ENCODE assay signal across 19 cellular contexts in genomic region chr11:19767691-19768151, GRCh38. TPM values are rescaled to one million over a fixed set of nuclear protein-coding genes. Genes with fewer than 3 reads are reported as not detected.
DNase-seq lines count a peak whose midpoint lies in the region; TF ChIP-seq lines count a peak whose summit lies in the region.
"Had no signal": no experiment of that assay in that cellular context is flagged by ENCODE, and none has a peak within 500 bp of the region (broad histone marks: within the 10 kb centered on the region; RNA-seq: fewer than 3 reads in every experiment).

No MANE protein-coding gene starts in this region.

- no peaks in the 10 kb centered on the region for H3K9me2 ChIP-seq in Karpas-422 (replicated peaks; ENCODE audit: insufficient read depth, low read length)

- H3K27ac ChIP-seq in neural progenitor cell (no peak overlapping the region), Karpas-422 (ENCODE audit: low read length) (no peak overlapping the region)
- H3K27ac ChIP-seq: 22Rv1, KMS-11, SK-N-MC had no signal

- H3K4me2 ChIP-seq in neural progenitor cell (no peak overlapping the region), Karpas-422 (ENCODE audit: low read depth, low read length, poor library complexity, severe bottlenecking) (no peak overlapping the region)
- H3K4me2 ChIP-seq: KMS-11 had no signal

- no peak for TF ChIP-seq CTCF in neural progenitor cell (IDR thresholded peaks at IDR 0.05)

- peaks cover 2% of the 10 kb centered on the region for H3K27me3 Mint-ChIP-seq in neural progenitor cell (ENCODE audit: insufficient read depth, low read depth)
- H3K27me3 Mint-ChIP-seq in activated CD4-positive, alpha-beta T cell treated with anti-CD3 and anti-CD28 coated beads, Interleukin-2, amount 10 ng/mL, durations not matched to agents 24 days and 14 days, result peaks cover 23% of the 10 kb centered on the region

- H3K9me3 ChIP-seq in neural progenitor cell (ENCODE audit: low read depth), result no peaks in the 10 kb centered on the region
- no peaks in the 10 kb centered on the region for H3K9me3 ChIP-seq in Karpas-422 (ENCODE audit: low read length)

- H4K20me1 ChIP-seq in neural progenitor cell (ENCODE audit: low read depth) (no peaks in the 10 kb centered on the region), Karpas-422 (ENCODE audit: insufficient read depth, low read depth, low read length) (no peaks in the 10 kb centered on the region)

- H3K4me3 ChIP-seq in neural progenitor cell, result no peak overlapping the region
- no peak overlapping the region for H3K4me3 ChIP-seq in Karpas-422 (ENCODE audit: low read length)
- H3K4me3 ChIP-seq: SK-N-MC had no signal

- peaks cover 26% of the 10 kb centered on the region for H3F3A ChIP-seq in neural progenitor cell (ENCODE audit: low read depth)

- H3K9me3 Mint-ChIP-seq in neural progenitor cell, result no peaks in the 10 kb centered on the region
- no peaks in the 10 kb centered on the region for H3K9me3 Mint-ChIP-seq in activated CD4-positive, alpha-beta T cell treated with anti-CD3 and anti-CD28 coated beads, Interleukin-2, amount 10 ng/mL, durations not matched to agents 24 days and 14 days
- H3K9me3 Mint-ChIP-seq: CD8-positive, alpha-beta T cell had no signal

- H3K27ac Mint-ChIP-seq in neural progenitor cell, result peak overlapping the region; percentile 43
- no peak overlapping the region for H3K27ac Mint-ChIP-seq in activated CD4-positive, alpha-beta T cell treated with anti-CD3 and anti-CD28 coated beads, Interleukin-2, amount 10 ng/mL, durations not matched to agents 24 days and 14 days
- H3K27ac Mint-ChIP-seq: CD8-positive, alpha-beta T cell had no signal

- no peak overlapping the region for H2AFZ ChIP-seq in neural progenitor cell (replicated peaks)
- no peak overlapping the region for H2AFZ ChIP-seq in Karpas-422 (ENCODE audit: low read length)

- H3K27me3 ChIP-seq in neural progenitor cell, result no peaks in the 10 kb centered on the region
- no peaks in the 10 kb centered on the region for H3K27me3 ChIP-seq in Karpas-422 (ENCODE audit: low read length)

- H3K36me3 ChIP-seq in neural progenitor cell (no peaks in the 10 kb centered on the region), Karpas-422 (ENCODE audit: insufficient read depth, low read length) (no peaks in the 10 kb centered on the region)

- peaks cover 43% of the 10 kb centered on the region for H3K4me1 Mint-ChIP-seq in neural progenitor cell
- H3K4me1 Mint-ChIP-seq in activated CD4-positive, alpha-beta T cell treated with anti-CD3 and anti-CD28 coated beads, Interleukin-2, amount 10 ng/mL, durations not matched to agents 24 days and 14 days, result no peaks in the 10 kb centered on the region

- intact Hi-C loops in activated CD4-positive, alpha-beta T cell treated with anti-CD3 and anti-CD28 coated beads, Interleukin-2, amount 10 ng/mL, durations not matched to agents 24 days and 14 days (cut with micrococcal nuclease), result no loop called here

- H3K4me3 Mint-ChIP-seq in neural progenitor cell, result no peak overlapping the region
- no peak overlapping the region for H3K4me3 Mint-ChIP-seq in activated CD4-positive, alpha-beta T cell treated with anti-CD3 and anti-CD28 coated beads, Interleukin-2, amount 10 ng/mL, durations not matched to agents 24 days and 14 days
- H3K4me3 Mint-ChIP-seq: CD8-positive, alpha-beta T cell had no signal

- H3K4me1 ChIP-seq in neural progenitor cell (peaks cover 52% of the 10 kb centered on the region), Karpas-422 (ENCODE audit: low read length) (no peaks in the 10 kb centered on the region)

- H3K9ac ChIP-seq in neural progenitor cell (no peak overlapping the region), Karpas-422 (ENCODE audit: low read length) (no peak overlapping the region)
- H3K9ac ChIP-seq: KMS-11 had no signal

- in situ Hi-C loops in SK-MEL-5 (cut with HindIII; ENCODE audit: low pct_unique_long_range_greater_than_20kb, low sequenced_read_pairs), result no loop called here

- DNase-seq in NCI-H2029 (lab: John Stamatoyannopoulos, UW) (peak; percentile 17), NCI-H2029 treated with DMSO at 0.1 percent for 48 hours (lab: John Stamatoyannopoulos, UW) (no peak), SK-MEL-5 (ENCODE audit: low read depth, low spot score) (peak; percentile 45), foreskin melanocyte (peak; percentile 91), neural progenitor cell (ENCODE audit: low spot score) (no peak), Karpas-422 (no peak), dermis blood vessel endothelial cell (no peak)
- no peak for DNase-seq in activated CD4-positive, alpha-beta T cell treated with anti-CD3 and anti-CD28 coated beads, Interleukin-2, amount 10 ng/mL, durations not matched to agents 24 days and 14 days
- DNase-seq: ACHN; C1 segment of cervical spinal cord; CD8-positive, alpha-beta T cell; DND-41; IMR-90; NCI-H1694; NCI-H526; OCI-M1 had no signal

- H3K79me2 ChIP-seq in neural progenitor cell (ENCODE audit: low read depth) (no peaks in the 10 kb centered on the region), Karpas-422 (ENCODE audit: low read length) (no peaks in the 10 kb centered on the region)

- H3K36me3 Mint-ChIP-seq in neural progenitor cell, result no peaks in the 10 kb centered on the region
- no peaks in the 10 kb centered on the region for H3K36me3 Mint-ChIP-seq in activated CD4-positive, alpha-beta T cell treated with anti-CD3 and anti-CD28 coated beads, Interleukin-2, amount 10 ng/mL, durations not matched to agents 24 days and 14 days (ENCODE audit: low read depth)
- H3K36me3 Mint-ChIP-seq: CD8-positive, alpha-beta T cell had no signal

RNA-seq across cellular contexts. Expression of gene NAV2, which starts 55.1 kb away (rescaled TPM):
- total RNA-seq in SK-MEL-5 (2014; rRNA removed; shearing (Covaris generic)), result 14.5 and 19.4 TPM in 2 replicates
- 78.9 and 111 TPM in 2 replicates for polyA plus RNA-seq in SK-MEL-5 (2015; cell fraction: cytosol; rRNA removed)
- polyA plus RNA-seq in SK-MEL-5 (2015; cell fraction: nucleus; rRNA removed), result 96.9 and 138 TPM in 2 replicates
- 9.6 and 18.1 TPM in 2 replicates for total RNA-seq in neural progenitor cell (ENCODE audit: low replicate concordance)
- 0.04 TPM in 1 of 2 replicates, not detected in the other for total RNA-seq in Karpas-422 (2014; rRNA removed; shearing (Covaris generic); ENCODE audit: low replicate concordance)
- total RNA-seq in dermis blood vessel endothelial cell, result 6.8 and 10.0 TPM in 2 replicates
- total RNA-seq in activated CD4-positive, alpha-beta T cell treated with anti-CD3 and anti-CD28 coated beads, Interleukin-2, amount 10 ng/mL, durations not matched to agents 24 days and 14 days, result 0.28 TPM in 1 of 2 replicates, not detected in the other

Comparison
In these comparisons a context has a peak if more than half of its experiments do, and no peak if none do; other contexts are left out.
1. DNase-seq: peak in NCI-H2029 (single experiment), SK-MEL-5 (single experiment) and foreskin melanocyte (single experiment); none in NCI-H2029 treated with DMSO at 0.1 percent for 48 hours (single experiment), neural progenitor cell (single experiment), Karpas-422 (single experiment), dermis blood vessel endothelial cell (single experiment) and activated CD4-positive, alpha-beta T cell treated with anti-CD3 and anti-CD28 coated beads, Interleukin-2, amount 10 ng/mL, durations not matched to agents 24 days and 14 days (single experiment).